18 cellular contexts compared by ENCODE assay signal in genomic region chr10:45999955-46000354, GRCh38. TPM values are rescaled to one million over a fixed set of nuclear protein-coding genes. Genes with fewer than 3 reads are reported as not detected.
"Had no signal": no experiment of that assay in that cellular context is flagged by ENCODE, and none has a peak within 500 bp of the region (broad histone marks: within the 10 kb centered on the region; RNA-seq: fewer than 3 reads in every experiment).

No MANE protein-coding gene starts in this region.

RNA-seq across cellular contexts. Expression of gene MSMB, which starts 46.1 kb away (rescaled TPM):
- total RNA-seq: kidney; kidney epithelial cell; left cardiac atrium; left colon; left lobe of liver; left ventricle myocardium inferior; left ventricle myocardium superior; liver; lung microvascular endothelial cell; mammary epithelial cell; mesenteric fat pad; mesothelial cell of epicardium; mononuclear cell; mucosa of descending colon; myocyte; naive thymus-derived CD4-positive, alpha-beta T cell had no signal
- polyA plus RNA-seq: immature natural killer cell; keratinocyte; liver; mammary epithelial cell; naive thymus-derived CD4-positive, alpha-beta T cell had no signal
